ENCODE assay signal across 1 cellular context in the genomic region with DNA sequence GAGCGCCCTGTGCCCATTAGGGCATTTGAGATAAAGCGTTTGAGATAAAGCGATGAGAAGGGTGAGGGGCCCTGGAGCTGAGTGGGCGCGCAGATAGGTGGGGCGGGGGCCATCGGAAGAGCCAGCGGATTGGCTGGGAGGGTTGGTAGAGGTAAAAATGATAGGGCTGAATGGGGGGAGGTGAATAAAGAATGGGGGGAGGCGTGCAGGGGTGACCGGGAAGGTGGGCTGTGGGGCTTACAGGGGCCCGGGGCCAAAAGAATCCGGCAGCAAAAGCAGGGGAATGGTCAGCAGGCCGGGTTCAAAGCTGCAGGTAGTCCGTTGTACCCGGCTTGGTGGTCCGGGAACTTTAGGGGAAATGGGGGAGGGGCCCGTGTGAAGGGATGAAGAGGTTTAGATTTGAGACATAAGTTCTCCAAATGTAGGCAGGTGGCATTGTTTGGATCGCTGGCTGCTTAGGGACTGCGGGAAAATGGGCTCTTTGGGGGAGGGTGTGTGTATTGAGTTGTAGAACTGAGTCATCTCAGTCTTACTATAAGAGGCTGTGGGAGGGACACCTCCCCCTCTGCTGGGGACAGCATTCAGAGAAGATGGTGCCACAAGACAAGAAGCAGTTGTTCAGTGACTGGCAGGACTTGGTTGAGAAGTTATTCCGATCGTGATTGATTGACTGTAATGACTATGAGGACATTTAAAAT.
TF ChIP-seq lines count a peak whose summit lies in the region.

No MANE protein-coding gene starts in this region.

TF ChIP-seq in K562, 482 proteins besides CTCF, POLR2A, EP300 and RAD21 (continued from another document and continues in another):
- TF ChIP-seq, protein P1, sequence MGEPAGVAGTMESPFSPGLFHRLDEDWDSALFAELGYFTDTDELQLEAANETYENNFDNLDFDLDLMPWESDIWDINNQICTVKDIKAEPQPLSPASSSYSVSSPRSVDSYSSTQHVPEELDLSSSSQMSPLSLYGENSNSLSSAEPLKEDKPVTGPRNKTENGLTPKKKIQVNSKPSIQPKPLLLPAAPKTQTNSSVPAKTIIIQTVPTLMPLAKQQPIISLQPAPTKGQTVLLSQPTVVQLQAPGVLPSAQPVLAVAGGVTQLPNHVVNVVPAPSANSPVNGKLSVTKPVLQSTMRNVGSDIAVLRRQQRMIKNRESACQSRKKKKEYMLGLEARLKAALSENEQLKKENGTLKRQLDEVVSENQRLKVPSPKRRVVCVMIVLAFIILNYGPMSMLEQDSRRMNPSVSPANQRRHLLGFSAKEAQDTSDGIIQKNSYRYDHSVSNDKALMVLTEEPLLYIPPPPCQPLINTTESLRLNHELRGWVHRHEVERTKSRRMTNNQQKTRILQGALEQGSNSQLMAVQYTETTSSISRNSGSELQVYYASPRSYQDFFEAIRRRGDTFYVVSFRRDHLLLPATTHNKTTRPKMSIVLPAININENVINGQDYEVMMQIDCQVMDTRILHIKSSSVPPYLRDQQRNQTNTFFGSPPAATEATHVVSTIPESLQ (CRISPR knock-in tag; IDR thresholded peaks at IDR 0.05), result no peak
- TF ChIP-seq NFE2 (IDR thresholded peaks at IDR 0.05; ENCODE audit: low read depth) (peak; percentile 78), CBFA2T2 (conservative IDR thresholded peaks at IDR 0.05) (peak; percentile 58), RCOR1 (IDR thresholded peaks at IDR 0.05; ENCODE audit: borderline replicate concordance in 1 of 2, low read depth in 2 of 2, low read length in 2 of 2) (peak; percentile 27 to 81; a peak in 3 of 4 replicates), PHF8 (IDR thresholded peaks at IDR 0.05; ENCODE audit: borderline replicate concordance, low read length) (no peak), ZNF354B (CRISPR knock-in tag; IDR thresholded peaks at IDR 0.05) (no peak), CXXC5 (CRISPR knock-in tag; IDR thresholded peaks at IDR 0.05) (peak; percentile 4; the same call in 1 of the 2 replicates), TBL1XR1 (IDR thresholded peaks at IDR 0.05; ENCODE audit: low read length in 2 of 2) (0 out of 4 replicates have a peak, but pooled peaks of 1 of the 2 experiments have one; percentile 51), PHF21A (IDR thresholded peaks at IDR 0.05; ENCODE audit: borderline replicate concordance, low read depth) (peak; percentile 18; the same call in 1 of the 2 replicates), CCNT2 (IDR thresholded peaks at IDR 0.05; ENCODE audit: borderline replicate concordance, extremely low read depth, insufficient read length, low read depth, low read length) (no peak), ZNF324 (CRISPR knock-in tag; IDR thresholded peaks at IDR 0.05) (no peak), MAFG (tag; conservative IDR thresholded peaks at IDR 0.05) (0 out of 2 replicates have a peak, but pooled peaks have one; percentile 9), HDAC2 (IDR thresholded peaks at IDR 0.05) (0 out of 2 replicates have a peak, but pooled peaks have one; percentile 13), CREM (IDR thresholded peaks at IDR 0.05; ENCODE audit: low read depth) (peak; percentile 60), ZNF41 (CRISPR knock-in tag; conservative IDR thresholded peaks at IDR 0.05) (no peak), EGR1 (conservative IDR thresholded peaks at IDR 0.05) (peak; percentile 74), STAT5A (IDR thresholded peaks at IDR 0.05; ENCODE audit: borderline replicate concordance, low read length) (no peak), RUNX1 (IDR thresholded peaks at IDR 0.05; ENCODE audit: low read depth) (no peak), KLF16 (IDR thresholded peaks at IDR 0.05) (peak; percentile 36; the same call in 1 of the 2 replicates)
- TF ChIP-seq, protein P2, sequence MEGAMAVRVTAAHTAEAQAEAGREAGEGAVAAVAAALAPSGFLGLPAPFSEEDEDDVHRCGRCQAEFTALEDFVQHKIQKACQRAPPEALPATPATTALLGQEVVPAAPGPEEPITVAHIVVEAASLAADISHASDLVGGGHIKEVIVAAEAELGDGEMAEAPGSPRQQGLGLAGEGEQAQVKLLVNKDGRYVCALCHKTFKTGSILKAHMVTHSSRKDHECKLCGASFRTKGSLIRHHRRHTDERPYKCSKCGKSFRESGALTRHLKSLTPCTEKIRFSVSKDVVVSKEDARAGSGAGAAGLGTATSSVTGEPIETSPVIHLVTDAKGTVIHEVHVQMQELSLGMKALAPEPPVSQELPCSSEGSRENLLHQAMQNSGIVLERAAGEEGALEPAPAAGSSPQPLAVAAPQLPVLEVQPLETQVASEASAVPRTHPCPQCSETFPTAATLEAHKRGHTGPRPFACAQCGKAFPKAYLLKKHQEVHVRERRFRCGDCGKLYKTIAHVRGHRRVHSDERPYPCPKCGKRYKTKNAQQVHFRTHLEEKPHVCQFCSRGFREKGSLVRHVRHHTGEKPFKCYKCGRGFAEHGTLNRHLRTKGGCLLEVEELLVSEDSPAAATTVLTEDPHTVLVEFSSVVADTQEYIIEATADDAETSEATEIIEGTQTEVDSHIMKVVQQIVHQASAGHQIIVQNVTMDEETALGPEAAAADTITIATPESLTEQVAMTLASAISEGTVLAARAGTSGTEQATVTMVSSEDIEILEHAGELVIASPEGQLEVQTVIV (CRISPR knock-in tag; IDR thresholded peaks at IDR 0.05; ENCODE audit: borderline replicate concordance), result no peak
- TF ChIP-seq, protein P3, sequence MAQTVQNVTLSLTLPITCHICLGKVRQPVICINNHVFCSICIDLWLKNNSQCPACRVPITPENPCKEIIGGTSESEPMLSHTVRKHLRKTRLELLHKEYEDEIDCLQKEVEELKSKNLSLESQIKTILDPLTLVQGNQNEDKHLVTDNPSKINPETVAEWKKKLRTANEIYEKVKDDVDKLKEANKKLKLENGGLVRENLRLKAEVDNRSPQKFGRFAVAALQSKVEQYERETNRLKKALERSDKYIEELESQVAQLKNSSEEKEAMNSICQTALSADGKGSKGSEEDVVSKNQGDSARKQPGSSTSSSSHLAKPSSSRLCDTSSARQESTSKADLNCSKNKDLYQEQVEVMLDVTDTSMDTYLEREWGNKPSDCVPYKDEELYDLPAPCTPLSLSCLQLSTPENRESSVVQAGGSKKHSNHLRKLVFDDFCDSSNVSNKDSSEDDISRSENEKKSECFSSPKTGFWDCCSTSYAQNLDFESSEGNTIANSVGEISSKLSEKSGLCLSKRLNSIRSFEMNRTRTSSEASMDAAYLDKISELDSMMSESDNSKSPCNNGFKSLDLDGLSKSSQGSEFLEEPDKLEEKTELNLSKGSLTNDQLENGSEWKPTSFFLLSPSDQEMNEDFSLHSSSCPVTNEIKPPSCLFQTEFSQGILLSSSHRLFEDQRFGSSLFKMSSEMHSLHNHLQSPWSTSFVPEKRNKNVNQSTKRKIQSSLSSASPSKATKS (CRISPR knock-in tag; IDR thresholded peaks at IDR 0.05), result no peak
- TF ChIP-seq, protein P4, sequence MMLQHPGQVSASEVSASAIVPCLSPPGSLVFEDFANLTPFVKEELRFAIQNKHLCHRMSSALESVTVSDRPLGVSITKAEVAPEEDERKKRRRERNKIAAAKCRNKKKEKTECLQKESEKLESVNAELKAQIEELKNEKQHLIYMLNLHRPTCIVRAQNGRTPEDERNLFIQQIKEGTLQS (IDR thresholded peaks at IDR 0.05), result peak; percentile 84
- TF ChIP-seq, protein P4 (CRISPR knock-in tag; conservative IDR thresholded peaks at IDR 0.05), result 0 out of 2 replicates have a peak, but pooled peaks have one; percentile 71
- TF ChIP-seq, protein P5, sequence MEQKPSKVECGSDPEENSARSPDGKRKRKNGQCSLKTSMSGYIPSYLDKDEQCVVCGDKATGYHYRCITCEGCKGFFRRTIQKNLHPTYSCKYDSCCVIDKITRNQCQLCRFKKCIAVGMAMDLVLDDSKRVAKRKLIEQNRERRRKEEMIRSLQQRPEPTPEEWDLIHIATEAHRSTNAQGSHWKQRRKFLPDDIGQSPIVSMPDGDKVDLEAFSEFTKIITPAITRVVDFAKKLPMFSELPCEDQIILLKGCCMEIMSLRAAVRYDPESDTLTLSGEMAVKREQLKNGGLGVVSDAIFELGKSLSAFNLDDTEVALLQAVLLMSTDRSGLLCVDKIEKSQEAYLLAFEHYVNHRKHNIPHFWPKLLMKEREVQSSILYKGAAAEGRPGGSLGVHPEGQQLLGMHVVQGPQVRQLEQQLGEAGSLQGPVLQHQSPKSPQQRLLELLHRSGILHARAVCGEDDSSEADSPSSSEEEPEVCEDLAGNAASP (IDR thresholded peaks at IDR 0.05), result no peak
- TF ChIP-seq, protein P6, sequence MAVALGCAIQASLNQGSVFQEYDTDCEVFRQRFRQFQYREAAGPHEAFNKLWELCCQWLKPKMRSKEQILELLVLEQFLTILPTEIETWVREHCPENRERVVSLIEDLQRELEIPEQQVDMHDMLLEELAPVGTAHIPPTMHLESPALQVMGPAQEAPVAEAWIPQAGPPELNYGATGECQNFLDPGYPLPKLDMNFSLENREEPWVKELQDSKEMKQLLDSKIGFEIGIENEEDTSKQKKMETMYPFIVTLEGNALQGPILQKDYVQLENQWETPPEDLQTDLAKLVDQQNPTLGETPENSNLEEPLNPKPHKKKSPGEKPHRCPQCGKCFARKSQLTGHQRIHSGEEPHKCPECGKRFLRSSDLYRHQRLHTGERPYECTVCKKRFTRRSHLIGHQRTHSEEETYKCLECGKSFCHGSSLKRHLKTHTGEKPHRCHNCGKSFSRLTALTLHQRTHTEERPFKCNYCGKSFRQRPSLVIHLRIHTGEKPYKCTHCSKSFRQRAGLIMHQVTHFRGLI (CRISPR knock-in tag; IDR thresholded peaks at IDR 0.05), result no peak
- TF ChIP-seq, protein P7, sequence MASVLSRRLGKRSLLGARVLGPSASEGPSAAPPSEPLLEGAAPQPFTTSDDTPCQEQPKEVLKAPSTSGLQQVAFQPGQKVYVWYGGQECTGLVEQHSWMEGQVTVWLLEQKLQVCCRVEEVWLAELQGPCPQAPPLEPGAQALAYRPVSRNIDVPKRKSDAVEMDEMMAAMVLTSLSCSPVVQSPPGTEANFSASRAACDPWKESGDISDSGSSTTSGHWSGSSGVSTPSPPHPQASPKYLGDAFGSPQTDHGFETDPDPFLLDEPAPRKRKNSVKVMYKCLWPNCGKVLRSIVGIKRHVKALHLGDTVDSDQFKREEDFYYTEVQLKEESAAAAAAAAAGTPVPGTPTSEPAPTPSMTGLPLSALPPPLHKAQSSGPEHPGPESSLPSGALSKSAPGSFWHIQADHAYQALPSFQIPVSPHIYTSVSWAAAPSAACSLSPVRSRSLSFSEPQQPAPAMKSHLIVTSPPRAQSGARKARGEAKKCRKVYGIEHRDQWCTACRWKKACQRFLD (CRISPR knock-in tag; IDR thresholded peaks at IDR 0.05), result no peak
- TF ChIP-seq, protein P8, sequence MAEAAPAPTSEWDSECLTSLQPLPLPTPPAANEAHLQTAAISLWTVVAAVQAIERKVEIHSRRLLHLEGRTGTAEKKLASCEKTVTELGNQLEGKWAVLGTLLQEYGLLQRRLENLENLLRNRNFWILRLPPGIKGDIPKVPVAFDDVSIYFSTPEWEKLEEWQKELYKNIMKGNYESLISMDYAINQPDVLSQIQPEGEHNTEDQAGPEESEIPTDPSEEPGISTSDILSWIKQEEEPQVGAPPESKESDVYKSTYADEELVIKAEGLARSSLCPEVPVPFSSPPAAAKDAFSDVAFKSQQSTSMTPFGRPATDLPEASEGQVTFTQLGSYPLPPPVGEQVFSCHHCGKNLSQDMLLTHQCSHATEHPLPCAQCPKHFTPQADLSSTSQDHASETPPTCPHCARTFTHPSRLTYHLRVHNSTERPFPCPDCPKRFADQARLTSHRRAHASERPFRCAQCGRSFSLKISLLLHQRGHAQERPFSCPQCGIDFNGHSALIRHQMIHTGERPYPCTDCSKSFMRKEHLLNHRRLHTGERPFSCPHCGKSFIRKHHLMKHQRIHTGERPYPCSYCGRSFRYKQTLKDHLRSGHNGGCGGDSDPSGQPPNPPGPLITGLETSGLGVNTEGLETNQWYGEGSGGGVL (CRISPR knock-in tag; IDR thresholded peaks at IDR 0.05), result no peak
- TF ChIP-seq, protein P9, sequence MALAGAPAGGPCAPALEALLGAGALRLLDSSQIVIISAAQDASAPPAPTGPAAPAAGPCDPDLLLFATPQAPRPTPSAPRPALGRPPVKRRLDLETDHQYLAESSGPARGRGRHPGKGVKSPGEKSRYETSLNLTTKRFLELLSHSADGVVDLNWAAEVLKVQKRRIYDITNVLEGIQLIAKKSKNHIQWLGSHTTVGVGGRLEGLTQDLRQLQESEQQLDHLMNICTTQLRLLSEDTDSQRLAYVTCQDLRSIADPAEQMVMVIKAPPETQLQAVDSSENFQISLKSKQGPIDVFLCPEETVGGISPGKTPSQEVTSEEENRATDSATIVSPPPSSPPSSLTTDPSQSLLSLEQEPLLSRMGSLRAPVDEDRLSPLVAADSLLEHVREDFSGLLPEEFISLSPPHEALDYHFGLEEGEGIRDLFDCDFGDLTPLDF (CRISPR knock-in tag; IDR thresholded peaks at IDR 0.05), result no peak
- TF ChIP-seq, protein P10, sequence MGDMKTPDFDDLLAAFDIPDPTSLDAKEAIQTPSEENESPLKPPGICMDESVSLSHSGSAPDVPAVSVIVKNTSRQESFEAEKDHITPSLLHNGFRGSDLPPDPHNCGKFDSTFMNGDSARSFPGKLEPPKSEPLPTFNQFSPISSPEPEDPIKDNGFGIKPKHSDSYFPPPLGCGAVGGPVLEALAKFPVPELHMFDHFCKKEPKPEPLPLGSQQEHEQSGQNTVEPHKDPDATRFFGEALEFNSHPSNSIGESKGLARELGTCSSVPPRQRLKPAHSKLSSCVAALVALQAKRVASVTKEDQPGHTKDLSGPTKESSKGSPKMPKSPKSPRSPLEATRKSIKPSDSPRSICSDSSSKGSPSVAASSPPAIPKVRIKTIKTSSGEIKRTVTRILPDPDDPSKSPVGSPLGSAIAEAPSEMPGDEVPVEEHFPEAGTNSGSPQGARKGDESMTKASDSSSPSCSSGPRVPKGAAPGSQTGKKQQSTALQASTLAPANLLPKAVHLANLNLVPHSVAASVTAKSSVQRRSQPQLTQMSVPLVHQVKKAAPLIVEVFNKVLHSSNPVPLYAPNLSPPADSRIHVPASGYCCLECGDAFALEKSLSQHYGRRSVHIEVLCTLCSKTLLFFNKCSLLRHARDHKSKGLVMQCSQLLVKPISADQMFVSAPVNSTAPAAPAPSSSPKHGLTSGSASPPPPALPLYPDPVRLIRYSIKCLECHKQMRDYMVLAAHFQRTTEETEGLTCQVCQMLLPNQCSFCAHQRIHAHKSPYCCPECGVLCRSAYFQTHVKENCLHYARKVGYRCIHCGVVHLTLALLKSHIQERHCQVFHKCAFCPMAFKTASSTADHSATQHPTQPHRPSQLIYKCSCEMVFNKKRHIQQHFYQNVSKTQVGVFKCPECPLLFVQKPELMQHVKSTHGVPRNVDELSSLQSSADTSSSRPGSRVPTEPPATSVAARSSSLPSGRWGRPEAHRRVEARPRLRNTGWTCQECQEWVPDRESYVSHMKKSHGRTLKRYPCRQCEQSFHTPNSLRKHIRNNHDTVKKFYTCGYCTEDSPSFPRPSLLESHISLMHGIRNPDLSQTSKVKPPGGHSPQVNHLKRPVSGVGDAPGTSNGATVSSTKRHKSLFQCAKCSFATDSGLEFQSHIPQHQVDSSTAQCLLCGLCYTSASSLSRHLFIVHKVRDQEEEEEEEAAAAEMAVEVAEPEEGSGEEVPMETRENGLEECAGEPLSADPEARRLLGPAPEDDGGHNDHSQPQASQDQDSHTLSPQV (IDR thresholded peaks at IDR 0.05), result no peak
- TF ChIP-seq, protein P11, sequence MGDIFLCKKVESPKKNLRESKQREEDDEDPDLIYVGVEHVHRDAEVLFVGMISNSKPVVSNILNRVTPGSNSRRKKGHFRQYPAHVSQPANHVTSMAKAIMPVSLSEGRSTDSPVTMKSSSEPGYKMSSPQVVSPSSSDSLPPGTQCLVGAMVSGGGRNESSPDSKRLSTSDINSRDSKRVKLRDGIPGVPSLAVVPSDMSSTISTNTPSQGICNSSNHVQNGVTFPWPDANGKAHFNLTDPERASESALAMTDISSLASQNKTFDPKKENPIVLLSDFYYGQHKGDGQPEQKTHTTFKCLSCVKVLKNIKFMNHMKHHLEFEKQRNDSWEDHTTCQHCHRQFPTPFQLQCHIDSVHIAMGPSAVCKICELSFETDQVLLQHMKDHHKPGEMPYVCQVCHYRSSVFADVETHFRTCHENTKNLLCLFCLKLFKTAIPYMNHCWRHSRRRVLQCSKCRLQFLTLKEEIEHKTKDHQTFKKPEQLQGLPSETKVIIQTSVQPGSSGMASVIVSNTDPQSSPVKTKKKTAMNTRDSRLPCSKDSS (IDR thresholded peaks at IDR 0.05; ENCODE audit: low read depth, partially characterized antibody), result no peak
